1 cellular context compared by ENCODE assay signal in genomic region chr10:13743101-13743693, GRCh38.
TF ChIP-seq lines count a peak whose summit lies in the region.

No MANE protein-coding gene starts in this region.

TF ChIP-seq in GM12878, 131 proteins besides CTCF, POLR2A, EP300 and RAD21 (continued from another document and continues in another):
- TF ChIP-seq, protein P1, sequence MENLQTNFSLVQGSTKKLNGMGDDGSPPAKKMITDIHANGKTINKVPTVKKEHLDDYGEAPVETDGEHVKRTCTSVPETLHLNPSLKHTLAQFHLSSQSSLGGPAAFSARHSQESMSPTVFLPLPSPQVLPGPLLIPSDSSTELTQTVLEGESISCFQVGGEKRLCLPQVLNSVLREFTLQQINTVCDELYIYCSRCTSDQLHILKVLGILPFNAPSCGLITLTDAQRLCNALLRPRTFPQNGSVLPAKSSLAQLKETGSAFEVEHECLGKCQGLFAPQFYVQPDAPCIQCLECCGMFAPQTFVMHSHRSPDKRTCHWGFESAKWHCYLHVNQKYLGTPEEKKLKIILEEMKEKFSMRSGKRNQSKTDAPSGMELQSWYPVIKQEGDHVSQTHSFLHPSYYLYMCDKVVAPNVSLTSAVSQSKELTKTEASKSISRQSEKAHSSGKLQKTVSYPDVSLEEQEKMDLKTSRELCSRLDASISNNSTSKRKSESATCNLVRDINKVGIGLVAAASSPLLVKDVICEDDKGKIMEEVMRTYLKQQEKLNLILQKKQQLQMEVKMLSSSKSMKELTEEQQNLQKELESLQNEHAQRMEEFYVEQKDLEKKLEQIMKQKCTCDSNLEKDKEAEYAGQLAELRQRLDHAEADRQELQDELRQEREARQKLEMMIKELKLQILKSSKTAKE (IDR thresholded peaks at IDR 0.05; ENCODE audit: low read depth, poor library complexity, severe bottlenecking): peak; percentile 67
- no peak for TF ChIP-seq RFX5 (IDR thresholded peaks at IDR 0.05; ENCODE audit: low read depth, low read length)
- TF ChIP-seq ZBTB33 (IDR thresholded peaks at IDR 0.05): no peak
- TF ChIP-seq TCF3 (IDR thresholded peaks at IDR 0.05; ENCODE audit: borderline replicate concordance, insufficient read depth, low read depth, low read length): peak; percentile 66; the same call in 1 of the 2 replicates
- TF ChIP-seq ZBTB11 (CRISPR knock-in tag; IDR thresholded peaks at IDR 0.05): no peak
- 0 out of 2 replicates have a peak, but pooled peaks have one; percentile 33 for TF ChIP-seq GATAD2B (conservative IDR thresholded peaks at IDR 0.05; ENCODE audit: low read depth)
- TF ChIP-seq BMI1 (IDR thresholded peaks at IDR 0.05; ENCODE audit: borderline replicate concordance): no peak
- TF ChIP-seq ZBED1 (IDR thresholded peaks at IDR 0.05; ENCODE audit: borderline replicate concordance): peak; percentile 95
- TF ChIP-seq, protein P2, sequence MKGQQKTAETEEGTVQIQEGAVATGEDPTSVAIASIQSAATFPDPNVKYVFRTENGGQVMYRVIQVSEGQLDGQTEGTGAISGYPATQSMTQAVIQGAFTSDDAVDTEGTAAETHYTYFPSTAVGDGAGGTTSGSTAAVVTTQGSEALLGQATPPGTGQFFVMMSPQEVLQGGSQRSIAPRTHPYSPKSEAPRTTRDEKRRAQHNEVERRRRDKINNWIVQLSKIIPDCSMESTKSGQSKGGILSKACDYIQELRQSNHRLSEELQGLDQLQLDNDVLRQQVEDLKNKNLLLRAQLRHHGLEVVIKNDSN (IDR thresholded peaks at IDR 0.05; ENCODE audit: borderline replicate concordance, extremely low read length, insufficient read depth, low read depth, low read length): peak; percentile 19
- no peak for TF ChIP-seq RB1 (IDR thresholded peaks at IDR 0.05; ENCODE audit: borderline replicate concordance)
- TF ChIP-seq, protein P3, sequence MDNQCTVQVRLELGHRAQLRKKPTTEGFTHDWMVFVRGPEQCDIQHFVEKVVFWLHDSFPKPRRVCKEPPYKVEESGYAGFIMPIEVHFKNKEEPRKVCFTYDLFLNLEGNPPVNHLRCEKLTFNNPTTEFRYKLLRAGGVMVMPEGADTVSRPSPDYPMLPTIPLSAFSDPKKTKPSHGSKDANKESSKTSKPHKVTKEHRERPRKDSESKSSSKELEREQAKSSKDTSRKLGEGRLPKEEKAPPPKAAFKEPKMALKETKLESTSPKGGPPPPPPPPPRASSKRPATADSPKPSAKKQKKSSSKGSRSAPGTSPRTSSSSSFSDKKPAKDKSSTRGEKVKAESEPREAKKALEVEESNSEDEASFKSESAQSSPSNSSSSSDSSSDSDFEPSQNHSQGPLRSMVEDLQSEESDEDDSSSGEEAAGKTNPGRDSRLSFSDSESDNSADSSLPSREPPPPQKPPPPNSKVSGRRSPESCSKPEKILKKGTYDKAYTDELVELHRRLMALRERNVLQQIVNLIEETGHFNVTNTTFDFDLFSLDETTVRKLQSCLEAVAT (IDR thresholded peaks at IDR 0.05): peak; percentile 71
- TF ChIP-seq, protein P4, sequence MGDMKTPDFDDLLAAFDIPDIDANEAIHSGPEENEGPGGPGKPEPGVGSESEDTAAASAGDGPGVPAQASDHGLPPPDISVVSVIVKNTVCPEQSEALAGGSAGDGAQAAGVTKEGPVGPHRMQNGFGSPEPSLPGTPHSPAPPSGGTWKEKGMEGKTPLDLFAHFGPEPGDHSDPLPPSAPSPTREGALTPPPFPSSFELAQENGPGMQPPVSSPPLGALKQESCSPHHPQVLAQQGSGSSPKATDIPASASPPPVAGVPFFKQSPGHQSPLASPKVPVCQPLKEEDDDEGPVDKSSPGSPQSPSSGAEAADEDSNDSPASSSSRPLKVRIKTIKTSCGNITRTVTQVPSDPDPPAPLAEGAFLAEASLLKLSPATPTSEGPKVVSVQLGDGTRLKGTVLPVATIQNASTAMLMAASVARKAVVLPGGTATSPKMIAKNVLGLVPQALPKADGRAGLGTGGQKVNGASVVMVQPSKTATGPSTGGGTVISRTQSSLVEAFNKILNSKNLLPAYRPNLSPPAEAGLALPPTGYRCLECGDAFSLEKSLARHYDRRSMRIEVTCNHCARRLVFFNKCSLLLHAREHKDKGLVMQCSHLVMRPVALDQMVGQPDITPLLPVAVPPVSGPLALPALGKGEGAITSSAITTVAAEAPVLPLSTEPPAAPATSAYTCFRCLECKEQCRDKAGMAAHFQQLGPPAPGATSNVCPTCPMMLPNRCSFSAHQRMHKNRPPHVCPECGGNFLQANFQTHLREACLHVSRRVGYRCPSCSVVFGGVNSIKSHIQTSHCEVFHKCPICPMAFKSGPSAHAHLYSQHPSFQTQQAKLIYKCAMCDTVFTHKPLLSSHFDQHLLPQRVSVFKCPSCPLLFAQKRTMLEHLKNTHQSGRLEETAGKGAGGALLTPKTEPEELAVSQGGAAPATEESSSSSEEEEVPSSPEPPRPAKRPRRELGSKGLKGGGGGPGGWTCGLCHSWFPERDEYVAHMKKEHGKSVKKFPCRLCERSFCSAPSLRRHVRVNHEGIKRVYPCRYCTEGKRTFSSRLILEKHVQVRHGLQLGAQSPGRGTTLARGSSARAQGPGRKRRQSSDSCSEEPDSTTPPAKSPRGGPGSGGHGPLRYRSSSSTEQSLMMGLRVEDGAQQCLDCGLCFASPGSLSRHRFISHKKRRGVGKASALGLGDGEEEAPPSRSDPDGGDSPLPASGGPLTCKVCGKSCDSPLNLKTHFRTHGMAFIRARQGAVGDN (IDR thresholded peaks at IDR 0.05): peak; percentile 96
- peak; percentile 46; the same call in 1 of the 2 replicates for TF ChIP-seq NR2F1 (conservative IDR thresholded peaks at IDR 0.05)
- no peak for TF ChIP-seq STAT3 (IDR thresholded peaks at IDR 0.05; ENCODE audit: low read depth, low read length)
- TF ChIP-seq SREBF1 (IDR thresholded peaks at IDR 0.05; ENCODE audit: low read length): no peak
- TF ChIP-seq ATF7 (IDR thresholded peaks at IDR 0.05; ENCODE audit: low read depth): no peak
- TF ChIP-seq HDAC2 (IDR thresholded peaks at IDR 0.05): no peak
- TF ChIP-seq NFXL1 (IDR thresholded peaks at IDR 0.05; ENCODE audit: borderline replicate concordance): no peak
- no peak for TF ChIP-seq CEBPB (IDR thresholded peaks at IDR 0.05; ENCODE audit: borderline replicate concordance in 1 of 2, low read depth in 2 of 2, low read length in 2 of 2)
- TF ChIP-seq, protein P5, sequence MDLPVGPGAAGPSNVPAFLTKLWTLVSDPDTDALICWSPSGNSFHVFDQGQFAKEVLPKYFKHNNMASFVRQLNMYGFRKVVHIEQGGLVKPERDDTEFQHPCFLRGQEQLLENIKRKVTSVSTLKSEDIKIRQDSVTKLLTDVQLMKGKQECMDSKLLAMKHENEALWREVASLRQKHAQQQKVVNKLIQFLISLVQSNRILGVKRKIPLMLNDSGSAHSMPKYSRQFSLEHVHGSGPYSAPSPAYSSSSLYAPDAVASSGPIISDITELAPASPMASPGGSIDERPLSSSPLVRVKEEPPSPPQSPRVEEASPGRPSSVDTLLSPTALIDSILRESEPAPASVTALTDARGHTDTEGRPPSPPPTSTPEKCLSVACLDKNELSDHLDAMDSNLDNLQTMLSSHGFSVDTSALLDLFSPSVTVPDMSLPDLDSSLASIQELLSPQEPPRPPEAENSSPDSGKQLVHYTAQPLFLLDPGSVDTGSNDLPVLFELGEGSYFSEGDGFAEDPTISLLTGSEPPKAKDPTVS (IDR thresholded peaks at IDR 0.05; ENCODE audit: low read depth, low read length): no peak
- TF ChIP-seq NR2C2 (IDR thresholded peaks at IDR 0.05; ENCODE audit: borderline replicate concordance, control insufficient read depth, insufficient read length, low read depth): no peak
- TF ChIP-seq RBBP5 (conservative IDR thresholded peaks at IDR 0.05): no peak
- peak; percentile 88 for TF ChIP-seq CBFB (IDR thresholded peaks at IDR 0.05; ENCODE audit: low read depth)
- TF ChIP-seq, protein P6, sequence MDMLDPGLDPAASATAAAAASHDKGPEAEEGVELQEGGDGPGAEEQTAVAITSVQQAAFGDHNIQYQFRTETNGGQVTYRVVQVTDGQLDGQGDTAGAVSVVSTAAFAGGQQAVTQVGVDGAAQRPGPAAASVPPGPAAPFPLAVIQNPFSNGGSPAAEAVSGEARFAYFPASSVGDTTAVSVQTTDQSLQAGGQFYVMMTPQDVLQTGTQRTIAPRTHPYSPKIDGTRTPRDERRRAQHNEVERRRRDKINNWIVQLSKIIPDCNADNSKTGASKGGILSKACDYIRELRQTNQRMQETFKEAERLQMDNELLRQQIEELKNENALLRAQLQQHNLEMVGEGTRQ (IDR thresholded peaks at IDR 0.05; ENCODE audit: borderline replicate concordance, low read depth, low read length): no peak
- no peak for TF ChIP-seq LARP7 (IDR thresholded peaks at IDR 0.05)
- TF ChIP-seq ZNF24 (IDR thresholded peaks at IDR 0.05): no peak
- no peak for TF ChIP-seq PML (IDR thresholded peaks at IDR 0.05; ENCODE audit: low read length)
- no peak; the same call in 1 of the 2 replicates for TF ChIP-seq ZBTB40 (IDR thresholded peaks at IDR 0.05; ENCODE audit: borderline replicate concordance)
- TF ChIP-seq BHLHE40 (IDR thresholded peaks at IDR 0.05; ENCODE audit: borderline replicate concordance in 1 of 2, low read depth in 2 of 2, low read length in 1 of 2): peak in 1 of 2 experiments; percentile 34; a peak in 1 of 4 replicates
